In genomic region chr9:33863027-33863426, GRCh38 we compare ENCODE assay signal across 6 cellular contexts.
A peak's percentile ranks its signal among the peaks of the same experiment; 100 is the strongest.
DNase-seq lines count a peak whose midpoint lies in the region; ATAC-seq and TF ChIP-seq lines count a peak whose summit lies in the region.
"Not testable (repeated sequence)": the region's sequence is repeated elsewhere in the genome, so short reads cannot be mapped to it uniquely, and the experiment has no call there.

No MANE protein-coding gene starts in this region.

- H4K20me1 ChIP-seq in DOHH2 (ENCODE audit: control insufficient read depth, insufficient read depth, low read depth, low read length); OCI-LY1 (ENCODE audit: insufficient read depth, low read length); SU-DHL-6 (ENCODE audit: low read depth, low read length): not testable (repeated sequence)

- peak; percentile 56 for ATAC-seq in memory B cell (ENCODE audit: low read depth)
- ATAC-seq in stimulated activated memory B cell treated with anti-CD40 and anti-IgM and Interleukin-4, amounts not matched to agents 10 μg/mL and 1 μg/mL and 100 μg/mL, for 72 hours = not testable (repeated sequence)

- not testable (repeated sequence) for H3K27me3 ChIP-seq in DOHH2 (ENCODE audit: control insufficient read depth, low read length); OCI-LY1 (ENCODE audit: insufficient read depth, low read length); SU-DHL-6 (ENCODE audit: low read length)

- not testable (repeated sequence) for DNase-seq in memory B cell (ENCODE audit: low spot score in 2 of 2)

- peaks cover 49% of the 10 kb centered on the region for H3K4me1 Mint-ChIP-seq in dendritic cell treated with granulocyte-macrophage colony-stimulating factor and Interleukin-4, amounts not matched to agents 40 ng/mL and 50 ng/mL, for 4 days (ENCODE audit: low read depth)
- H3K4me1 Mint-ChIP-seq in memory B cell = peaks cover 19% of the 10 kb centered on the region
- H3K4me1 Mint-ChIP-seq in stimulated activated memory B cell treated with anti-CD40 and anti-IgM and Interleukin-4, amounts not matched to agents 10 μg/mL and 1 μg/mL and 100 μg/mL, for 72 hours = peaks cover 50% of the 10 kb centered on the region

- H3K9me3 Mint-ChIP-seq in dendritic cell treated with granulocyte-macrophage colony-stimulating factor and Interleukin-4, amounts not matched to agents 40 ng/mL and 50 ng/mL, for 4 days; memory B cell; stimulated activated memory B cell treated with anti-CD40 and anti-IgM and Interleukin-4, amounts not matched to agents 10 μg/mL and 1 μg/mL and 100 μg/mL, for 72 hours: not testable (repeated sequence)

- H3K79me2 ChIP-seq in DOHH2 (ENCODE audit: control insufficient read depth, low read length) = peaks cover 100% of the 10 kb centered on the region
- peaks cover 75% of the 10 kb centered on the region for H3K79me2 ChIP-seq in OCI-LY1 (ENCODE audit: insufficient read depth, low read length)
- peaks cover 95% of the 10 kb centered on the region for H3K79me2 ChIP-seq in SU-DHL-6 (ENCODE audit: insufficient read depth, low read length)

- H3K4me3 Mint-ChIP-seq in dendritic cell treated with granulocyte-macrophage colony-stimulating factor and Interleukin-4, amounts not matched to agents 40 ng/mL and 50 ng/mL, for 4 days; memory B cell; stimulated activated memory B cell treated with anti-CD40 and anti-IgM and Interleukin-4, amounts not matched to agents 10 μg/mL and 1 μg/mL and 100 μg/mL, for 72 hours: not testable (repeated sequence)

- peak overlapping the region; percentile 76 for H3K27ac Mint-ChIP-seq in dendritic cell treated with granulocyte-macrophage colony-stimulating factor and Interleukin-4, amounts not matched to agents 40 ng/mL and 50 ng/mL, for 4 days
- H3K27ac Mint-ChIP-seq in memory B cell = not testable (repeated sequence)
- H3K27ac Mint-ChIP-seq in stimulated activated memory B cell treated with anti-CD40 and anti-IgM and Interleukin-4, amounts not matched to agents 10 μg/mL and 1 μg/mL and 100 μg/mL, for 72 hours = peak overlapping the region; percentile 42

- H3K36me3 ChIP-seq in DOHH2 (ENCODE audit: control insufficient read depth, low read length) (peaks cover 44% of the 10 kb centered on the region), OCI-LY1 (ENCODE audit: insufficient read depth, low read length) (peaks cover 28% of the 10 kb centered on the region), SU-DHL-6 (ENCODE audit: low read length) (peaks cover 19% of the 10 kb centered on the region)

- intact Hi-C loops in dendritic cell treated with granulocyte-macrophage colony-stimulating factor and Interleukin-4, amounts not matched to agents 40 ng/mL and 50 ng/mL, for 4 days (cut with micrococcal nuclease) = not testable (repeated sequence)

- H3F3A ChIP-seq in DOHH2 (ENCODE audit: control insufficient read depth, insufficient read depth) (peaks cover 17% of the 10 kb centered on the region), SU-DHL-6 (ENCODE audit: insufficient read depth) (peaks cover 87% of the 10 kb centered on the region)
- not testable (repeated sequence) for H3F3A ChIP-seq in OCI-LY1 (ENCODE audit: insufficient read depth, low read length)

- H3K9me3 ChIP-seq in DOHH2 (ENCODE audit: control insufficient read depth, insufficient read depth, low read length); OCI-LY1 (ENCODE audit: low read length); SU-DHL-6 (ENCODE audit: insufficient read depth, low read length): not testable (repeated sequence)

- H3K4me1 ChIP-seq in DOHH2 (ENCODE audit: control insufficient read depth, low read length) (peaks cover 99% of the 10 kb centered on the region), OCI-LY1 (ENCODE audit: insufficient read depth, low read length, severe bottlenecking) (peaks cover 78% of the 10 kb centered on the region)

- H3K4me2 ChIP-seq in DOHH2 (ENCODE audit: low read length) (peak overlapping the region; percentile 55), SU-DHL-6 (ENCODE audit: low read depth, low read length, poor library complexity, severe bottlenecking) (peak overlapping the region; percentile 67)
- not testable (repeated sequence) for H3K4me2 ChIP-seq in OCI-LY1 (ENCODE audit: low read length)

- peaks cover 44% of the 10 kb centered on the region for H3K36me3 Mint-ChIP-seq in dendritic cell treated with granulocyte-macrophage colony-stimulating factor and Interleukin-4, amounts not matched to agents 40 ng/mL and 50 ng/mL, for 4 days (ENCODE audit: low read depth)
- H3K36me3 Mint-ChIP-seq in memory B cell = peaks cover 18% of the 10 kb centered on the region
- H3K36me3 Mint-ChIP-seq in stimulated activated memory B cell treated with anti-CD40 and anti-IgM and Interleukin-4, amounts not matched to agents 10 μg/mL and 1 μg/mL and 100 μg/mL, for 72 hours = peaks cover 33% of the 10 kb centered on the region

- not testable (repeated sequence) for TF ChIP-seq CTCF in DOHH2 (IDR thresholded peaks at IDR 0.05; ENCODE audit: low read depth, low read length, poor library complexity, severe bottlenecking); OCI-LY1 (IDR thresholded peaks at IDR 0.05; ENCODE audit: low read length); SU-DHL-6 (IDR thresholded peaks at IDR 0.05; ENCODE audit: insufficient read depth, low read length, poor library complexity, severe bottlenecking)

- not testable (repeated sequence) for H2AFZ ChIP-seq in OCI-LY1 (ENCODE audit: low read length); SU-DHL-6 (ENCODE audit: low read depth, low read length, severe bottlenecking)

- peak overlapping the region; percentile 66 for H3K27ac ChIP-seq in DOHH2 (ENCODE audit: low read depth, low read length)
- H3K27ac ChIP-seq in OCI-LY1 (ENCODE audit: low read depth, low read length, poor library complexity, severe bottlenecking) = peak overlapping the region; percentile 89
- H3K27ac ChIP-seq in SU-DHL-6 (ENCODE audit: low read depth, low read length) = peak overlapping the region; percentile 96

- H3K9ac ChIP-seq in OCI-LY1 (ENCODE audit: low read length) = not testable (repeated sequence)
- H3K9ac ChIP-seq in SU-DHL-6 (ENCODE audit: low read length) = peak overlapping the region; percentile 40

- H3K9me2 ChIP-seq in DOHH2 (replicated peaks; ENCODE audit: control insufficient read depth, low read length); OCI-LY1 (ENCODE audit: low read depth, low read length); SU-DHL-6 (replicated peaks; ENCODE audit: insufficient read depth, low read length): not testable (repeated sequence)

- not testable (repeated sequence) for H3K4me3 ChIP-seq in DOHH2 (ENCODE audit: low read length); OCI-LY1 (ENCODE audit: low read depth, low read length, poor library complexity, severe bottlenecking)
- H3K4me3 ChIP-seq in SU-DHL-6 (ENCODE audit: insufficient read depth, low read length, poor library complexity, severe bottlenecking) = peak overlapping the region; percentile 31

- H3K27me3 Mint-ChIP-seq in dendritic cell treated with granulocyte-macrophage colony-stimulating factor and Interleukin-4, amounts not matched to agents 40 ng/mL and 50 ng/mL, for 4 days; memory B cell; stimulated activated memory B cell treated with anti-CD40 and anti-IgM and Interleukin-4, amounts not matched to agents 10 μg/mL and 1 μg/mL and 100 μg/mL, for 72 hours: not testable (repeated sequence)
